In the genomic region with DNA sequence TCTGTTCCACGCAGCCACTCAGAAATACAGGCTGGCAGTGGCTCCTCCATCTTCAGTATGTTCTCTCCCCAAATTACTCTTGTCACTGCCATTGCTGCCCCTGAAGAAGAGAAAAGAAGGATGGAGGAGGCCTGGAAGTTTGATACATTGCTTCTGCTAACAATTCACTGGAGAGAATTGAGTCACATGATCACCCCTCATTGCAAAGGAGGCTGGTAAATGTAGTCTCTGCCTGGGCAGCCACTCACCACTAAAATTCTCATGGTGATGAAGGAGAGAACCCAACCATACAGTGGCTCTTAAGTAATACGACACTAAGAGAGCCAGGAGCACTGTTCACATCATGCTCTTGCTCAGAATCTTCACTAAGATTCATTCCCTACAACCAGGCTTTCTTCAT, we compare ENCODE assay signal across 1 cellular context.
A peak's percentile ranks its signal among the peaks of the same experiment; 100 is the strongest.
TF ChIP-seq lines count a peak whose summit lies in the region.

No MANE protein-coding gene starts in this region.

TF ChIP-seq in GM12878, 131 proteins besides CTCF, POLR2A, EP300 and RAD21:
- TF ChIP-seq, protein P1, sequence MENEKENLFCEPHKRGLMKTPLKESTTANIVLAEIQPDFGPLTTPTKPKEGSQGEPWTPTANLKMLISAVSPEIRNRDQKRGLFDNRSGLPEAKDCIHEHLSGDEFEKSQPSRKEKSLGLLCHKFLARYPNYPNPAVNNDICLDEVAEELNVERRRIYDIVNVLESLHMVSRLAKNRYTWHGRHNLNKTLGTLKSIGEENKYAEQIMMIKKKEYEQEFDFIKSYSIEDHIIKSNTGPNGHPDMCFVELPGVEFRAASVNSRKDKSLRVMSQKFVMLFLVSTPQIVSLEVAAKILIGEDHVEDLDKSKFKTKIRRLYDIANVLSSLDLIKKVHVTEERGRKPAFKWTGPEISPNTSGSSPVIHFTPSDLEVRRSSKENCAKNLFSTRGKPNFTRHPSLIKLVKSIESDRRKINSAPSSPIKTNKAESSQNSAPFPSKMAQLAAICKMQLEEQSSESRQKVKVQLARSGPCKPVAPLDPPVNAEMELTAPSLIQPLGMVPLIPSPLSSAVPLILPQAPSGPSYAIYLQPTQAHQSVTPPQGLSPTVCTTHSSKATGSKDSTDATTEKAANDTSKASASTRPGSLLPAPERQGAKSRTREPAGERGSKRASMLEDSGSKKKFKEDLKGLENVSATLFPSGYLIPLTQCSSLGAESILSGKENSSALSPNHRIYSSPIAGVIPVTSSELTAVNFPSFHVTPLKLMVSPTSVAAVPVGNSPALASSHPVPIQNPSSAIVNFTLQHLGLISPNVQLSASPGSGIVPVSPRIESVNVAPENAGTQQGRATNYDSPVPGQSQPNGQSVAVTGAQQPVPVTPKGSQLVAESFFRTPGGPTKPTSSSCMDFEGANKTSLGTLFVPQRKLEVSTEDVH (IDR thresholded peaks at IDR 0.05; ENCODE audit: low read depth, partially characterized antibody) = no peak
- TF ChIP-seq SIX5 (IDR thresholded peaks at IDR 0.05; ENCODE audit: low read depth, low read length, severe bottlenecking) = peak; percentile 46
- TF ChIP-seq RAD51 (IDR thresholded peaks at IDR 0.05) = no peak
- TF ChIP-seq JUNB (IDR thresholded peaks at IDR 0.05) = no peak
- TF ChIP-seq MEF2B (IDR thresholded peaks at IDR 0.05; ENCODE audit: partially characterized antibody, poor library complexity, severe bottlenecking) = no peak
- peak; percentile 25; the same call in 1 of the 2 replicates for TF ChIP-seq HCFC1 (IDR thresholded peaks at IDR 0.05; ENCODE audit: low read length)
TF ChIP-seq in GM12878: peak in this region for 2.
